Comparison of ENCODE assay signal across 17 cellular contexts in the genomic region with DNA sequence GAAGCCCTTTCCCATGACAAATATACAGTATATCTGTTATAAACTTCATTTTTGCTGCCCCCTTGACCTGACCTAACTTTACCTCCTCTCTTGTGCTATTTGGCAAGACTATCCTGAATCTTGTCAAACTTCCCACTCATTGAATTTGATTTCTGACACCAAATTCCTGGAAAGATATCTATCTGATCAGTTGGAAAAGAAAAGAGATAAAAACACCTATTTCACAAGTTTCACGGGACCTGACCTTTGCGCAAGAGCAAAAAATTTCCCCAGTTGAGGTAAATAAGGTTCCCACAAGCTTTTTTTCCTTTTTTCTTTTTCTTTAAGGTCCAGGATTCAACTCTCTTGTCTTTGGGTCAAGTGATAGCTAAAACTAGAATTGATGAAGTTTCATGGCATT.
"Had no signal": no experiment of that assay in that cellular context is flagged by ENCODE, and none has a peak within 500 bp of the region (broad histone marks: within the 10 kb centered on the region; RNA-seq: fewer than 3 reads in every experiment).

No MANE protein-coding gene starts in this region.

- H3K27ac ChIP-seq: cardiac muscle cell, suprapubic skin, WERI-Rb-1 had no signal

- H3K27me3 ChIP-seq: cardiac muscle cell, dorsolateral prefrontal cortex, left lung, suprapubic skin, upper lobe of left lung had no signal

- H3K9me3 ChIP-seq: left lung, suprapubic skin, upper lobe of left lung had no signal

- H3K36me3 ChIP-seq: cardiac muscle cell, left lung, suprapubic skin, upper lobe of left lung, WERI-Rb-1 had no signal

- H3K4me3 ChIP-seq: cardiac muscle cell, dorsolateral prefrontal cortex, left lung, skin epidermis, suprapubic skin, upper lobe of left lung had no signal

- ATAC-seq: activated CD4-positive, alpha-beta T cell treated with anti-CD3 and anti-CD28 coated beads for 36 hours; activated CD8-positive, alpha-beta memory T cell treated with anti-CD3 and anti-CD28 coated beads, Interleukin-2, amount 10 ng/mL, durations not matched to agents 7 days and 5 days; left lung; naive thymus-derived CD8-positive, alpha-beta T cell; stimulated activated naive CD8-positive, alpha-beta T cell treated with anti-CD3 and anti-CD28 coated beads, Interleukin-15, Interleukin-2, amounts not matched to agents 100 U/mL and 50 U/mL, for 24 hours; T-helper 17 cell had no signal

- DNase-seq: activated CD4-positive, alpha-beta memory T cell treated with anti-CD3 and anti-CD28 coated beads for 36 hours; activated CD4-positive, alpha-beta T cell treated with anti-CD3 and anti-CD28 coated beads for 36 hours; activated CD8-positive, alpha-beta memory T cell treated with anti-CD3 and anti-CD28 coated beads, Interleukin-2, amount 10 ng/mL, durations not matched to agents 7 days and 5 days; activated naive CD4-positive, alpha-beta T cell treated with anti-CD3 and anti-CD28 coated beads, Interleukin-2, amount 50 U/mL, for 16 hours; activated T-cell treated with anti-CD3 and anti-CD28 coated beads, Interleukin-2, amount 50 U/mL, for 1 hour; endodermal cell; left lung; mesenchymal stem cell; naive thymus-derived CD8-positive, alpha-beta T cell; stimulated activated naive CD8-positive, alpha-beta T cell treated with anti-CD3 and anti-CD28 coated beads, Interleukin-15, Interleukin-2, amounts not matched to agents 100 U/mL and 50 U/mL, for 24 hours; T-helper 17 cell; upper lobe of left lung; WERI-Rb-1 had no signal
